13 cellular contexts compared by ENCODE assay signal in the genomic region with DNA sequence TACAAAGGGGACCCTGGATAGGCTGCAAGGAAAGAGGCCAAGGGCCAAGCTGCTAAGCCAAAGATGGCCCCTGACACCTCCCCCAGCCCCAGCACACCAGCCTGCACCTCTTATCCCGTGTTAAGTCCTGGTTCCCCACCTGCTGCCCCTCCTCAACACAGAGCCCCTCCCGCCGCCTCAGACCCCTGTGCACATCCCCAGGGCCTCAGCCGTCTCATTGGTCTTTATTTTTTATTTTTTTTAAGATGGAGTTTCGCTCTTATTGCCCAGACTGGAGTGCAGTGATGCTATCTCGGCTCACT. TPM values are rescaled to one million over a fixed set of nuclear protein-coding genes. Genes with fewer than 3 reads are reported as not detected.
DNase-seq lines count a peak whose midpoint lies in the region; TF ChIP-seq lines count a peak whose summit lies in the region.
"Had no signal": no experiment of that assay in that cellular context is flagged by ENCODE, and none has a peak within 500 bp of the region (broad histone marks: within the 10 kb centered on the region; RNA-seq: fewer than 3 reads in every experiment).

No MANE protein-coding gene starts in this region.

- H3K27me3 ChIP-seq in BLaER1: no peaks in the 10 kb centered on the region
- H3K27me3 ChIP-seq in Caco-2 (replicated peaks; ENCODE audit: control insufficient read depth, insufficient read depth, low read length): no peaks in the 10 kb centered on the region
- no peaks in the 10 kb centered on the region for H3K27me3 ChIP-seq in sigmoid colon
- peaks cover 0 to 7% (median 0%) of the 10 kb centered on the region in 3 donors for H3K27me3 ChIP-seq in stomach
- H3K27me3 ChIP-seq: BE2C had no signal

- H3K27ac ChIP-seq in BLaER1: no peak overlapping the region
- peak overlapping the region in 3 of 4 donors; percentile 63 to 81 (median 68) for H3K27ac ChIP-seq in sigmoid colon
- peak overlapping the region in 2 of 5 donors; percentile 46 to 62 for H3K27ac ChIP-seq in stomach
- H3K27ac ChIP-seq: HL-60 had no signal

- peaks cover 8% of the 10 kb centered on the region for H3K36me3 ChIP-seq in BLaER1
- peaks cover 6% of the 10 kb centered on the region for H3K36me3 ChIP-seq in Caco-2 (ENCODE audit: control insufficient read depth, insufficient read depth, low read length)
- H3K36me3 ChIP-seq in sigmoid colon: peaks cover 0 to 32% (median 8%) of the 10 kb centered on the region in 4 donors
- H3K36me3 ChIP-seq in stomach: peaks cover 20 to 47% (median 46%) of the 10 kb centered on the region in 4 donors
- H3K36me3 ChIP-seq: BE2C, HAP-1 had no signal

- no peaks in the 10 kb centered on the region for H3K9me3 Mint-ChIP-seq in Caco-2 (ENCODE audit: unreplicated experiment)
- no peaks in the 10 kb centered on the region for H3K9me3 Mint-ChIP-seq in nephron
- H3K9me3 Mint-ChIP-seq: CD8-positive, alpha-beta memory T cell had no signal

- peak overlapping the region; percentile 89 for H3K4me2 ChIP-seq in BLaER1

- peaks cover 19% of the 10 kb centered on the region for H3K4me1 Mint-ChIP-seq in Caco-2 (ENCODE audit: low read depth, unreplicated experiment)
- peaks cover 25% of the 10 kb centered on the region for H3K4me1 Mint-ChIP-seq in nephron

- POLR2A ChIA-PET in Caco-2 (lab: Charles Lee): no interaction called here

- intact Hi-C loops in Caco-2 (cut with micrococcal nuclease; ENCODE audit: unreplicated experiment): loop anchor here (1.0 to 5.0 kb wide), 2 partner anchors 51 to 234 kb away; no protein-coding TSS in a partner anchor
- intact Hi-C loops in sigmoid colon (cut with DNase I): loop anchor here (5.0 kb wide), 1 partner anchor 176 kb away; a partner anchor contains a TSS
- intact Hi-C loops in lower leg skin (cut with DNase I; ENCODE audit: low total_unique reads): no loop called here
- intact Hi-C loops in stomach (cut with DNase I; ENCODE audit: low total_unique reads): loop anchor here (5.0 kb wide), 1 partner anchor 81 kb away; no protein-coding TSS in a partner anchor

- CTCF ChIA-PET in Caco-2 (lab: Charles Lee): interaction anchor here (1.7 to 2.2 kb wide), 2 partner anchors 82 to 175 kb away, joined by 5 to 21 read pairs; no protein-coding TSS in a partner anchor

- H3K36me3 Mint-ChIP-seq in Caco-2 (ENCODE audit: insufficient read depth, unreplicated experiment) (peaks cover 84% of the 10 kb centered on the region), nephron (ENCODE audit: low read depth) (peaks cover 20% of the 10 kb centered on the region)

- H3K9me3 ChIP-seq in BLaER1 (no peaks in the 10 kb centered on the region), Caco-2 (no peaks in the 10 kb centered on the region), sigmoid colon (no peaks in the 10 kb centered on the region), stomach (no peaks in the 10 kb centered on the region)
- H3K9me3 ChIP-seq: BE2C, HAP-1 had no signal

- no peak for DNase-seq in Caco-2
- no peak for DNase-seq in sigmoid colon
- no peak for DNase-seq in lower leg skin (ENCODE audit: low spot score in 2 of 2)
- no peak for DNase-seq in stimulated activated naive CD4-positive, alpha-beta T cell treated with Interleukin-2 at 50 U/mL for 16 hours (lab: John Stamatoyannopoulos, UW)
- no peak for DNase-seq in stomach
- DNase-seq: BE2C; CD8-positive, alpha-beta memory T cell; GF-D8; GOT3 had no signal

- TF ChIP-seq EP300 in sigmoid colon (IDR thresholded peaks at IDR 0.05) (no peak), stomach (IDR thresholded peaks at IDR 0.05) (no peak)

- H3K4me3 Mint-ChIP-seq in Caco-2 (ENCODE audit: unreplicated experiment) (no peak overlapping the region), nephron (no peak overlapping the region)
- H3K4me3 Mint-ChIP-seq: CD8-positive, alpha-beta memory T cell had no signal

- no peak for TF ChIP-seq CTCF in Caco-2 (IDR thresholded peaks at IDR 0.05; ENCODE audit: insufficient read depth in 1 of 2, low read depth in 1 of 2, low read length in 1 of 2, severe bottlenecking in 1 of 2, unreplicated experiment in 1 of 2)
- TF ChIP-seq CTCF in nephron (IDR thresholded peaks at IDR 0.05; ENCODE audit: unreplicated experiment in 3 of 3): no peak
- TF ChIP-seq CTCF in sigmoid colon (IDR thresholded peaks at IDR 0.05): no peak
- no peak for TF ChIP-seq CTCF in lower leg skin (IDR thresholded peaks at IDR 0.05)
- TF ChIP-seq CTCF in stomach (IDR thresholded peaks at IDR 0.05): no peak

- H3K4me1 ChIP-seq in BLaER1 (peaks cover 74% of the 10 kb centered on the region), Caco-2 (no peaks in the 10 kb centered on the region), sigmoid colon (peaks cover 0 to 21% (median 15%) of the 10 kb centered on the region in 4 donors), stomach (peaks cover 3 to 30% (median 22%) of the 10 kb centered on the region in 4 donors)
- H3K4me1 ChIP-seq: BE2C had no signal

- H3K27ac Mint-ChIP-seq in Caco-2 (ENCODE audit: unreplicated experiment) (peak overlapping the region; percentile 11), nephron (peak overlapping the region; percentile 35 to 84 (median 46))

- H3K9ac ChIP-seq in BLaER1: no peak overlapping the region

- H3K4me3 ChIP-seq in BLaER1 (no peak overlapping the region), Caco-2 (ENCODE audit: low read depth, low read length) (no peak overlapping the region), sigmoid colon (no peak overlapping the region), lower leg skin (ENCODE audit: low read depth, poor library complexity, severe bottlenecking) (no peak overlapping the region), stomach (no peak overlapping the region)
- H3K4me3 ChIP-seq: HAP-1 had no signal

- no peaks in the 10 kb centered on the region for H3K27me3 Mint-ChIP-seq in Caco-2 (ENCODE audit: insufficient read depth, unreplicated experiment)
- H3K27me3 Mint-ChIP-seq in nephron (ENCODE audit: low read depth): peaks cover 10% of the 10 kb centered on the region

- no peaks in the 10 kb centered on the region for H4K20me1 ChIP-seq in BLaER1

- WGBS in sigmoid colon, 2 donors: 88 to 92% methylated on average over 6 of the region's 6 CpGs
- 96% methylated on average over 6 of the region's 6 CpGs for WGBS in lower leg skin, 2 donors
- 79 to 88% (median 86%) methylated on average over 6 of the region's 6 CpGs for WGBS in stomach, 5 donors

- TF ChIP-seq POLR2A in sigmoid colon (IDR thresholded peaks at IDR 0.05) (no peak), lower leg skin (IDR thresholded peaks at IDR 0.05) (no peak), stomach (IDR thresholded peaks at IDR 0.05) (no peak)

- no TSS peak for BruUV-seq in Caco-2 (replicated peaks; lab: Mats Ljungman, UMichigan)

RNA-seq across cellular contexts. Expression of a gene that starts 37.1 kb away (rescaled TPM):
- total RNA-seq in Caco-2 (2022) (0.51 TPM in 1 of 2 replicates, not detected in the other), sigmoid colon (1 to 10 TPM; 2.9 to 8.6 (median 5.1) TPM), lower leg skin (10 to 100 TPM; 30.4 to 70.9 (median 39.8) TPM), stomach (1 to 10 TPM in 4 of 5 donors, not detected in 1; 4.1 to 8.3 (median 6.6) TPM)
- polyA plus RNA-seq in sigmoid colon (1 to 10 TPM in 2 of 3 donors, under 1 TPM in 1; 0.69 to 7.7 (median 4.2) TPM), stomach (10 to 100 TPM in 2 of 3 donors, 1 to 10 TPM in 1; 3.7 to 17.2 (median 14.9) TPM)
- total RNA-seq: CD8-positive, alpha-beta memory T cell had no signal
- polyA plus RNA-seq: CD8-positive, alpha-beta memory T cell had no signal

RNA-seq across cellular contexts. Expression of a gene that starts 55.0 kb away (rescaled TPM):
- 108 and 117 TPM in 2 replicates for total RNA-seq in Caco-2 (2022)
- total RNA-seq in sigmoid colon: 10 to 100 TPM in 1 of 4 donors, 1 to 10 TPM in 3; 4.1 to 14.1 (median 5.8) TPM
- 10 to 100 TPM; 12.7 to 19.5 (median 15.6) TPM for polyA plus RNA-seq in sigmoid colon
- total RNA-seq in lower leg skin: 10 to 100 TPM in 2 of 4 donors, 1 to 10 TPM in 2; 7.5 to 11.6 (median 10.1) TPM
- total RNA-seq in stomach: 10 to 100 TPM in 4 of 5 donors, 1 to 10 TPM in 1; 7.9 to 70.4 (median 40.3) TPM
- polyA plus RNA-seq in stomach: 10 to 100 TPM; 14.3 to 33.7 (median 27.6) TPM
